11 cellular contexts compared by ENCODE assay signal in the genomic region with DNA sequence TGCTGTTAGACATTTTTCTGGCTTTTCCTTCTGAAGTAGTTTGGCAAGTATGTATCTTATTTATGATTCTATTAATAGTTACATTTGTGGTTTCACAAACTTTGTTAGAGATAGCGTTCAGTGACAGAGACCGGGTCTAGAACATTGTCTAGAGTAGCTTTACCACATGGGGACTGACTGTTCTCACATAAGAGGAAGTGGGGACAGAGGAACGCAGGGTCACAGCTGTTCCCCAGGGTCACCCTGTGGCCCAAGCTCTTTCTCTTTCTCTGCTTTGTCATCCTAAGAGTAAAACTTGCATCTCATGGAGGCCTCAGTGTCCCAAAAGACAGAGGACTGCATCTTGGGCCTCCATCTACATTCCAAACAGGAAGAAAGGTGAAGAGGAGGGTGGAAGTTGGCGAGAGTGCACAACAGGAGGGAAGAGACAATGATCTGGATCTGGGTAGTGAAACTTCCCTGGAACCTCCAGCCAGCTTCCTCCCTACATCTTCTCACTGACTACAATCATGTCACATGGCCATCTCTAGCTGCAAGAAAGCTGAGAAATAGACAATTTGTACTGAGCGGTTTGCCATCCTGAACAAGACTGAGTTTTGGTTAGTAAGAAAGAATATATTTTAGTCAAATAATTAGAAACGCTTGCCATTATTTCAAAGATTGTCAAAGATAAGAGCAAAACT.
A peak's percentile ranks its signal among the peaks of the same experiment; 100 is the strongest.
DNase-seq lines count a peak whose midpoint lies in the region; ATAC-seq and TF ChIP-seq lines count a peak whose summit lies in the region.
"Had no signal": no experiment of that assay in that cellular context is flagged by ENCODE, and none has a peak within 500 bp of the region (broad histone marks: within the 10 kb centered on the region; RNA-seq: fewer than 3 reads in every experiment).

No MANE protein-coding gene starts in this region.

- ATAC-seq in GM18499 (IDR thresholded peaks at IDR 0.05; ENCODE audit: insufficient read depth, unreplicated experiment) (peak; percentile 65), GM21367 (IDR thresholded peaks at IDR 0.05; ENCODE audit: unreplicated experiment) (peak; percentile 93), HG03139 (IDR thresholded peaks at IDR 0.05; ENCODE audit: unreplicated experiment) (peak; percentile 97), activated B cell treated with CpG ODN at 0.5 μM for 24 hours (ENCODE audit: low read depth) (peak; percentile 92)
- ATAC-seq: Panc1 had no signal

- H3K27ac Mint-ChIP-seq in activated B cell treated with CpG ODN at 0.5 μM for 24 hours: peak overlapping the region; percentile 70
- H3K27ac Mint-ChIP-seq in osteocyte (ENCODE audit: unreplicated experiment): no peak overlapping the region

- H3K36me3 Mint-ChIP-seq in activated B cell treated with CpG ODN at 0.5 μM for 24 hours (ENCODE audit: low read depth): no peaks in the 10 kb centered on the region
- no peaks in the 10 kb centered on the region for H3K36me3 Mint-ChIP-seq in osteocyte (ENCODE audit: unreplicated experiment)

- POLR2A ChIA-PET in activated B cell treated with CpG ODN at 0.5 μM for 24 hours (lab: Charles Lee): interaction anchor here (0.6 kb wide), 1 partner anchor 33 kb away, joined by 8 read pairs; no protein-coding TSS in a partner anchor

- H3K9me3 Mint-ChIP-seq in activated B cell treated with CpG ODN at 0.5 μM for 24 hours: peaks cover 18% of the 10 kb centered on the region
- peaks cover 26% of the 10 kb centered on the region for H3K9me3 Mint-ChIP-seq in osteocyte (ENCODE audit: unreplicated experiment)

- DNase-seq in activated B cell treated with CpG ODN at 0.5 μM for 24 hours: no peak
- no peak for DNase-seq in activated gamma-delta T cell treated with Interleukin-2 at 50 U/mL for 16 hours
- no peak for DNase-seq in EL
- DNase-seq in osteocyte (ENCODE audit: extremely low spot score, unreplicated experiment): no peak
- no peak for DNase-seq in GM03348 (ENCODE audit: low spot score)
- DNase-seq: activated CD4-positive, alpha-beta T cell treated with anti-CD3 and anti-CD28 coated beads, Interleukin-2, amount 50 U/mL, for 1 hour; C1 segment of cervical spinal cord had no signal

- H3K27me3 Mint-ChIP-seq in activated B cell treated with CpG ODN at 0.5 μM for 24 hours (no peaks in the 10 kb centered on the region), osteocyte (ENCODE audit: unreplicated experiment) (no peaks in the 10 kb centered on the region)

- TF ChIP-seq CTCF in activated B cell treated with CpG ODN at 0.5 μM for 24 hours (IDR thresholded peaks at IDR 0.05) (no peak), osteocyte (IDR thresholded peaks at IDR 0.05) (no peak)

- H3K4me3 Mint-ChIP-seq in activated B cell treated with CpG ODN at 0.5 μM for 24 hours: peak overlapping the region; percentile 11
- no peak overlapping the region for H3K4me3 Mint-ChIP-seq in osteocyte (ENCODE audit: unreplicated experiment)

- intact Hi-C loops in activated B cell treated with CpG ODN at 0.5 μM for 24 hours (cut with micrococcal nuclease): no loop called here

- H3K4me1 Mint-ChIP-seq in activated B cell treated with CpG ODN at 0.5 μM for 24 hours (peaks cover 9% of the 10 kb centered on the region), osteocyte (ENCODE audit: unreplicated experiment) (no peaks in the 10 kb centered on the region)

- CTCF ChIA-PET in activated B cell treated with CpG ODN at 0.5 μM for 24 hours (lab: Charles Lee): no interaction called here
